Comparison of ENCODE assay signal across 24 cellular contexts in genomic region chr19:8498295-8498694, GRCh38. TPM values are rescaled to one million over a fixed set of nuclear protein-coding genes. Genes with fewer than 3 reads are reported as not detected.
"Had no signal": no experiment of that assay in that cellular context is flagged by ENCODE, and none has a peak within 500 bp of the region (broad histone marks: within the 10 kb centered on the region; RNA-seq: fewer than 3 reads in every experiment).

No MANE protein-coding gene starts in this region.

- H3K4me1 ChIP-seq: esophagus muscularis mucosa, foreskin keratinocyte, gastroesophageal sphincter, prostate gland, right atrium auricular region, sigmoid colon, tibial nerve, uterus had no signal

- H3K27ac ChIP-seq: esophagus muscularis mucosa, foreskin keratinocyte, gastroesophageal sphincter, heart right ventricle, lower lobe of right lung, prostate gland, right atrium auricular region, sigmoid colon, thoracic aorta, tibial nerve, uterus had no signal

- H3K9me3 ChIP-seq: esophagus muscularis mucosa, gastroesophageal sphincter, heart right ventricle, lower lobe of right lung, prostate gland, right atrium auricular region, sigmoid colon, thoracic aorta, tibial nerve, upper lobe of left lung, uterus had no signal

- H3K4me3 Mint-ChIP-seq: natural killer cell; stimulated activated effector memory CD8-positive, alpha-beta T cell treated with anti-CD3 and anti-CD28 coated beads, Interleukin-12 subunit alpha, Interleukin-12 subunit beta, amount 100 ng/mL, for 72 hours had no signal

- H3K27me3 ChIP-seq: esophagus muscularis mucosa, foreskin keratinocyte, gastroesophageal sphincter, heart right ventricle, right atrium auricular region, sigmoid colon, tibial nerve, upper lobe of left lung, uterus had no signal

- ATAC-seq: foreskin keratinocyte; gastroesophageal sphincter; left cardiac atrium; left ventricle myocardium superior; lower lobe of right lung; natural killer cell; stimulated activated effector memory CD8-positive, alpha-beta T cell treated with anti-CD3 and anti-CD28 coated beads, Interleukin-12 subunit alpha, Interleukin-12 subunit beta, amount 100 ng/mL, for 72 hours; stimulated activated naive CD8-positive, alpha-beta T cell treated with anti-CD3 and anti-CD28 coated beads, Interleukin-15, Interleukin-2, amounts not matched to agents 100 U/mL and 50 U/mL, for 24 hours had no signal

- H3K4me3 ChIP-seq: esophagus muscularis mucosa, gastroesophageal sphincter, heart right ventricle, lower lobe of right lung, prostate gland, right atrium auricular region, sigmoid colon, thoracic aorta, tibial nerve, upper lobe of left lung, uterus had no signal

- H3K36me3 ChIP-seq: gastroesophageal sphincter, heart right ventricle, lower lobe of right lung, prostate gland, right atrium auricular region, sigmoid colon, thoracic aorta, upper lobe of left lung, uterus had no signal

- H3K9me3 Mint-ChIP-seq: natural killer cell; stimulated activated effector memory CD8-positive, alpha-beta T cell treated with anti-CD3 and anti-CD28 coated beads, Interleukin-12 subunit alpha, Interleukin-12 subunit beta, amount 100 ng/mL, for 72 hours had no signal

- H3K36me3 Mint-ChIP-seq: natural killer cell; stimulated activated effector memory CD8-positive, alpha-beta T cell treated with anti-CD3 and anti-CD28 coated beads, Interleukin-12 subunit alpha, Interleukin-12 subunit beta, amount 100 ng/mL, for 72 hours had no signal

- DNase-seq: effector CD8-positive, alpha-beta T cell; foreskin keratinocyte; heart right ventricle; hippocampal formation; left cardiac atrium; left ventricle myocardium superior; lower lobe of right lung; natural killer cell; sigmoid colon; stimulated activated CD4-positive, alpha-beta T cell treated with anti-CD3 and anti-CD28 coated beads, Interleukin-2, amount 100 ng/mL, for 24 hours; stimulated activated CD4-positive, alpha-beta T cell treated with anti-CD3 and anti-CD28 coated beads, Interleukin-4, amount 100 ng/mL, for 24 hours; stimulated activated naive CD8-positive, alpha-beta T cell treated with anti-CD3 and anti-CD28 coated beads, Interleukin-15, Interleukin-2, amounts not matched to agents 100 U/mL and 50 U/mL, for 24 hours; substantia nigra; uterus had no signal

- H3K27ac Mint-ChIP-seq: natural killer cell; stimulated activated effector memory CD8-positive, alpha-beta T cell treated with anti-CD3 and anti-CD28 coated beads, Interleukin-12 subunit alpha, Interleukin-12 subunit beta, amount 100 ng/mL, for 72 hours had no signal

RNA-seq across cellular contexts. Expression of gene PRAM1, which starts 4.1 kb away (rescaled TPM):
- total RNA-seq: epithelial cell of proximal tubule, fibroblast of lung, foreskin keratinocyte had no signal
- polyA plus RNA-seq: fibroblast of lung, foreskin keratinocyte had no signal
